8 cellular contexts compared by ENCODE assay signal in genomic region chr1:35539073-35539823, GRCh38. TPM values are rescaled to one million over a fixed set of nuclear protein-coding genes. Genes with fewer than 3 reads are reported as not detected.
A peak's percentile ranks its signal among the peaks of the same experiment; 100 is the strongest.
DNase-seq lines count a peak whose midpoint lies in the region; ATAC-seq and TF ChIP-seq lines count a peak whose summit lies in the region.

No MANE protein-coding gene starts in this region.

- H3K36me3 Mint-ChIP-seq in activated CD8-positive, alpha-beta T cell treated with anti-CD3 and anti-CD28 coated beads for 36 hours (ENCODE audit: low read depth), result peaks cover 16% of the 10 kb centered on the region

- H3K27me3 Mint-ChIP-seq in activated CD8-positive, alpha-beta T cell treated with anti-CD3 and anti-CD28 coated beads for 36 hours, result no peaks in the 10 kb centered on the region

- H3K9me3 Mint-ChIP-seq in activated CD8-positive, alpha-beta T cell treated with anti-CD3 and anti-CD28 coated beads for 36 hours, result no peaks in the 10 kb centered on the region

- CTCF ChIA-PET in activated CD8-positive, alpha-beta T cell treated with anti-CD3 and anti-CD28 coated beads for 36 hours (lab: Charles Lee), result interaction anchor here (0.8 to 11.4 kb wide), 2 partner anchors 29 to 88 kb away, joined by 3 to 140 read pairs; no protein-coding TSS in a partner anchor

- TF ChIP-seq EP300 in suprapubic skin (IDR thresholded peaks at IDR 0.05), result no peak

- no peak for TF ChIP-seq POLR2A in suprapubic skin (IDR thresholded peaks at IDR 0.05)

- TF ChIP-seq CTCF in activated CD8-positive, alpha-beta T cell treated with anti-CD3 and anti-CD28 coated beads for 36 hours (IDR thresholded peaks at IDR 0.05), result no peak
- TF ChIP-seq CTCF in heart right ventricle (IDR thresholded peaks at IDR 0.05) (no peak), suprapubic skin (IDR thresholded peaks at IDR 0.05) (no peak)

- H3K9me3 ChIP-seq in heart right ventricle (no peaks in the 10 kb centered on the region), thymus (ENCODE audit: control insufficient read depth) (no peaks in the 10 kb centered on the region), suprapubic skin (no peaks in the 10 kb centered on the region)

- H3K4me1 ChIP-seq in heart right ventricle, result peaks cover 4 to 97% (median 74%) of the 10 kb centered on the region in 9 donors
- H3K4me1 ChIP-seq in thymus (ENCODE audit: control insufficient read depth, insufficient read depth, low read length), result peaks cover 23% of the 10 kb centered on the region
- peaks cover 49% of the 10 kb centered on the region for H3K4me1 ChIP-seq in suprapubic skin

- DNase-seq in EH (ENCODE audit: low read depth), result peak; percentile 53
- DNase-seq in activated CD8-positive, alpha-beta T cell treated with anti-CD3 and anti-CD28 coated beads for 36 hours, result peak; percentile 61
- no peak for DNase-seq in heart right ventricle
- DNase-seq in suprapubic skin (ENCODE audit: low spot score in 2 of 2), result no peak
- no peak for DNase-seq in GM19238 (ENCODE audit: insufficient read length, low spot score)

- peaks cover 0 to 4% (median 0%) of the 10 kb centered on the region in 9 donors for H3K36me3 ChIP-seq in heart right ventricle
- H3K36me3 ChIP-seq in thymus (ENCODE audit: control insufficient read depth, insufficient read depth), result no peaks in the 10 kb centered on the region
- no peaks in the 10 kb centered on the region for H3K36me3 ChIP-seq in suprapubic skin

- WGBS in heart right ventricle, 2 donors, result 35 to 36% methylated on average over 6 of the region's 6 CpGs
- 39% methylated on average over 6 of the region's 6 CpGs for WGBS in thymus
- 59% methylated on average over 6 of the region's 6 CpGs for WGBS in suprapubic skin

- POLR2A ChIA-PET in activated CD8-positive, alpha-beta T cell treated with anti-CD3 and anti-CD28 coated beads for 36 hours (lab: Charles Lee), result interaction anchor here (1.0 to 1.2 kb wide), 2 partner anchors 9 to 17 kb away, joined by 4 read pairs; no protein-coding TSS in a partner anchor

- H3K27me3 ChIP-seq in heart right ventricle (no peaks in the 10 kb centered on the region), thymus (ENCODE audit: control insufficient read depth, insufficient read depth) (no peaks in the 10 kb centered on the region), suprapubic skin (no peaks in the 10 kb centered on the region)

- ATAC-seq in HG03095 (IDR thresholded peaks at IDR 0.05; ENCODE audit: unreplicated experiment), result peak; percentile 49
- ATAC-seq in activated CD8-positive, alpha-beta T cell treated with anti-CD3 and anti-CD28 coated beads for 36 hours, result peak; percentile 82
- ATAC-seq in heart right ventricle, result peak in 6 of 8 donors; percentile 34 to 55 (median 47)
- ATAC-seq in HG03378 (IDR thresholded peaks at IDR 0.05; ENCODE audit: unreplicated experiment), result no peak

- intact Hi-C loops in activated CD8-positive, alpha-beta T cell treated with anti-CD3 and anti-CD28 coated beads for 36 hours (cut with micrococcal nuclease), result no loop called here
- intact Hi-C loops in heart right ventricle (cut with DNase I), result loop anchor here in 1 of 10 donors (5.0 kb wide), 1 partner anchor 87 kb away; no protein-coding TSS in a partner anchor

- peak overlapping the region; percentile 98 for H3K27ac Mint-ChIP-seq in activated CD8-positive, alpha-beta T cell treated with anti-CD3 and anti-CD28 coated beads for 36 hours

- H3K4me3 Mint-ChIP-seq in activated CD8-positive, alpha-beta T cell treated with anti-CD3 and anti-CD28 coated beads for 36 hours, result peak overlapping the region; percentile 76

- H3K4me3 ChIP-seq in heart right ventricle, result peak overlapping the region in 1 of 10 donors; percentile 3
- no peak overlapping the region for H3K4me3 ChIP-seq in thymus (ENCODE audit: low read length)
- H3K4me3 ChIP-seq in suprapubic skin, result no peak overlapping the region

- peak overlapping the region in 9 of 10 donors; percentile 41 to 86 (median 75) for H3K27ac ChIP-seq in heart right ventricle
- peak overlapping the region; percentile 93 for H3K27ac ChIP-seq in thymus (ENCODE audit: low read depth)
- H3K27ac ChIP-seq in suprapubic skin, result no peak overlapping the region

- peaks cover 78% of the 10 kb centered on the region for H3K4me1 Mint-ChIP-seq in activated CD8-positive, alpha-beta T cell treated with anti-CD3 and anti-CD28 coated beads for 36 hours (ENCODE audit: low read depth)

RNA-seq across cellular contexts. Expression of gene KIAA0319L, which starts 18.0 kb away (rescaled TPM):
- total RNA-seq in activated CD8-positive, alpha-beta T cell treated with anti-CD3 and anti-CD28 coated beads for 36 hours, result 10 to 100 TPM; 22.8 to 30.9 TPM
- 10 to 100 TPM; 57.9 to 84.3 (median 78.3) TPM for total RNA-seq in heart right ventricle
- polyA plus RNA-seq in heart right ventricle, result 10 to 100 TPM; 26.0 to 28.0 TPM
- 25.6 TPM for polyA plus RNA-seq in thymus
- total RNA-seq in suprapubic skin, result 100 to 1,000 TPM in 2 of 4 donors, 10 to 100 TPM in 2; 52.1 to 124 (median 83.5) TPM

RNA-seq across cellular contexts. Expression of gene NCDN, which starts 18.4 kb away (rescaled TPM):
- total RNA-seq in activated CD8-positive, alpha-beta T cell treated with anti-CD3 and anti-CD28 coated beads for 36 hours, result 10 to 100 TPM; 17.3 to 17.5 TPM
- total RNA-seq in heart right ventricle (10 to 100 TPM; 20.3 to 51.7 (median 34.5) TPM), suprapubic skin (10 to 100 TPM; 14.1 to 26.2 (median 24.1) TPM)
- polyA plus RNA-seq in heart right ventricle (10 to 100 TPM; 15.3 to 15.8 TPM), thymus (8.3 TPM)

RNA-seq across cellular contexts. Expression of gene TFAP2E, which starts 33.9 kb away (rescaled TPM):
- under 1 TPM; 0.56 to 0.58 TPM for total RNA-seq in activated CD8-positive, alpha-beta T cell treated with anti-CD3 and anti-CD28 coated beads for 36 hours
- total RNA-seq in heart right ventricle, result under 1 TPM in 7 of 10 donors, not detected in 3; 0.18 to 0.56 (median 0.40) TPM
- 1 to 10 TPM in 1 of 2 donors, under 1 TPM in 1; 0.22 to 1.4 TPM for polyA plus RNA-seq in heart right ventricle
- 4.7 TPM for polyA plus RNA-seq in thymus
- 1 to 10 TPM; 3.2 to 9.0 (median 5.2) TPM for total RNA-seq in suprapubic skin

Comparison
In these comparisons a context has a peak if more than half of its experiments do, and no peak if none do; other contexts are left out.
1. DNase-seq: peak in EH (single experiment) and activated CD8-positive, alpha-beta T cell treated with anti-CD3 and anti-CD28 coated beads for 36 hours (single experiment); none in heart right ventricle (0 of 2), suprapubic skin (0 of 2) and GM19238 (single experiment).